Comparison of ENCODE assay signal across 2 cellular contexts in genomic region chr11:33594188-33594587, GRCh38.
TF ChIP-seq lines count a peak whose summit lies in the region.

No MANE protein-coding gene starts in this region.

TF ChIP-seq in HepG2, 621 proteins besides CTCF, POLR2A, EP300 and RAD21 (continued from another document):
- TF ChIP-seq, protein P1, sequence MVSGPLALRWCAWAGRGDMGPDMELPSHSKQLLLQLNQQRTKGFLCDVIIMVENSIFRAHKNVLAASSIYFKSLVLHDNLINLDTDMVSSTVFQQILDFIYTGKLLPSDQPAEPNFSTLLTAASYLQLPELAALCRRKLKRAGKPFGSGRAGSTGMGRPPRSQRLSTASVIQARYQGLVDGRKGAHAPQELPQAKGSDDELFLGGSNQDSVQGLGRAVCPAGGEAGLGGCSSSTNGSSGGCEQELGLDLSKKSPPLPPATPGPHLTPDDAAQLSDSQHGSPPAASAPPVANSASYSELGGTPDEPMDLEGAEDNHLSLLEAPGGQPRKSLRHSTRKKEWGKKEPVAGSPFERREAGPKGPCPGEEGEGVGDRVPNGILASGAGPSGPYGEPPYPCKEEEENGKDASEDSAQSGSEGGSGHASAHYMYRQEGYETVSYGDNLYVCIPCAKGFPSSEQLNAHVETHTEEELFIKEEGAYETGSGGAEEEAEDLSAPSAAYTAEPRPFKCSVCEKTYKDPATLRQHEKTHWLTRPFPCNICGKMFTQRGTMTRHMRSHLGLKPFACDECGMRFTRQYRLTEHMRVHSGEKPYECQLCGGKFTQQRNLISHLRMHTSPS (CRISPR knock-in tag; IDR thresholded peaks at IDR 0.05; ENCODE audit: low read depth) = no peak
- TF ChIP-seq ZNF207 (IDR thresholded peaks at IDR 0.05; ENCODE audit: borderline replicate concordance) (no peak), CCAR2 (optimal IDR thresholded peaks at IDR 0.05; ENCODE audit: low read depth, low read length) (no peak)

TF ChIP-seq in GM23338, 12 proteins besides CTCF, POLR2A, EP300 and RAD21 (continued from another document):
- no peak for TF ChIP-seq ZNF462 (CRISPR knock-in tag; IDR thresholded peaks at IDR 0.05)
TF ChIP-seq in GM23338: peak in this region for 1.
